Comparison of ENCODE assay signal across 27 cellular contexts in the genomic region with DNA sequence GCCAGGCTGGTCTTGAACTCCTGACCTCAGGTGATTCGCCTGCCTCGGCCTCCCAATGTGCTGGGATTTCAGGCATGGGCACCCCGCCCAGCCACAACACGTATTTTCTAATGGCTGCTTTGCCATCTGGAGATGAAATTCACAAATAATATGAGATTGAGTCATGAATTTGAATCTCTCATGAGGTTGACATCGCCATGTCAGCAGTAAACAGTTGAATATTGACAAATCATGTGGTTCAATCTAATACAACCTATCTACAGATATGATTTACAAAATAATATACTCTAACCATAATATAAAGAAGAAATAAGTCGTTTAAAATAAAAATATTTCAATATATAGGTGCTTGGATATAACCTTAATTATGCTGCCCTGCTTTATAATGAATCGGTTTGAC. TPM values are rescaled to one million over a fixed set of nuclear protein-coding genes. Genes with fewer than 3 reads are reported as not detected.
"Had no signal": no experiment of that assay in that cellular context is flagged by ENCODE, and none has a peak within 500 bp of the region (broad histone marks: within the 10 kb centered on the region; RNA-seq: fewer than 3 reads in every experiment).

No MANE protein-coding gene starts in this region.

- H3K4me1 ChIP-seq: ascending aorta had no signal

- H3K36me3 ChIP-seq: ascending aorta, cardiac muscle cell had no signal

- H3K4me3 ChIP-seq: ascending aorta, body of pancreas, cardiac muscle cell, SK-N-MC had no signal

- H3K9me3 ChIP-seq: ascending aorta, body of pancreas had no signal

- H3K27ac ChIP-seq: ascending aorta, body of pancreas, cardiac muscle cell, SK-N-MC, VCaP had no signal

- DNase-seq: activated CD4-positive, alpha-beta memory T cell treated with anti-CD3 and anti-CD28 coated beads for 36 hours; activated CD4-positive, alpha-beta T cell treated with anti-CD3 and anti-CD28 coated beads, Interleukin-2, amount 10 ng/mL, durations not matched to agents 7 days and 5 days; activated CD4-positive, CD25-positive, alpha-beta regulatory T cell; activated CD8-positive, alpha-beta memory T cell treated with anti-CD3 and anti-CD28 coated beads for 24 hours; activated effector memory CD4-positive, alpha-beta T cell treated with anti-CD3 and anti-CD28 coated beads, Interleukin-2, amount 50 U/mL, for 16 hours; activated naive CD4-positive, alpha-beta T cell treated with Interleukin-2 at 50 U/mL for 16 hours; activated naive CD8-positive, alpha-beta T cell treated with anti-CD3 and anti-CD28 coated beads, Interleukin-2, amount 50 U/mL, for 24 hours; activated T-cell treated with anti-CD3 and anti-CD28 coated beads, Interleukin-2, amount 50 U/mL, for 4 hours; amniotic stem cell; body of pancreas; Karpas-422; NCI-H1048; NCI-H1417; NCI-H1930; NCI-H2171; NCI-H2227 treated with DMSO at 0.1 percent for 48 hours; NCI-H446 treated with DMSO at 0.1 percent for 48 hours; NCI-H524 treated with DMSO at 0.1 percent for 48 hours; NCI-H82; T-helper 1 cell had no signal

- ATAC-seq: activated naive CD4-positive, alpha-beta T cell treated with anti-CD3 and anti-CD28 coated beads, Interleukin-2, amount 50 U/mL, for 72 hours; activated naive CD8-positive, alpha-beta T cell treated with anti-CD3 and anti-CD28 coated beads, Interleukin-2, amount 50 U/mL, for 24 hours; activated T-cell treated with anti-CD3 and anti-CD28 coated beads, Interleukin-2, amount 50 U/mL, for 4 hours; body of pancreas had no signal

- H3K27me3 ChIP-seq: ascending aorta, body of pancreas, cardiac muscle cell had no signal

RNA-seq across cellular contexts. Expression of a gene that starts 42.1 kb away (rescaled TPM):
- total RNA-seq: activated CD4-positive, alpha-beta memory T cell treated with anti-CD3 and anti-CD28 coated beads for 36 hours; activated CD4-positive, alpha-beta T cell treated with anti-CD3 and anti-CD28 coated beads, Interleukin-2, amount 10 ng/mL, durations not matched to agents 7 days and 5 days; activated naive CD4-positive, alpha-beta T cell treated with anti-CD3 and anti-CD28 coated beads, Interleukin-2, amount 50 U/mL, for 72 hours; activated T-cell treated with anti-CD3 and anti-CD28 coated beads, Interleukin-2, amount 50 U/mL, for 4 hours; OCI-LY7; T-helper 2 cell treated with Interferon-gamma antibody and Interleukin-4, amounts not matched to agents 100 ng/mL and 5 ng/mL, for 36 hours had no signal
- polyA plus RNA-seq: cardiac muscle cell had no signal
